In the genomic region with DNA sequence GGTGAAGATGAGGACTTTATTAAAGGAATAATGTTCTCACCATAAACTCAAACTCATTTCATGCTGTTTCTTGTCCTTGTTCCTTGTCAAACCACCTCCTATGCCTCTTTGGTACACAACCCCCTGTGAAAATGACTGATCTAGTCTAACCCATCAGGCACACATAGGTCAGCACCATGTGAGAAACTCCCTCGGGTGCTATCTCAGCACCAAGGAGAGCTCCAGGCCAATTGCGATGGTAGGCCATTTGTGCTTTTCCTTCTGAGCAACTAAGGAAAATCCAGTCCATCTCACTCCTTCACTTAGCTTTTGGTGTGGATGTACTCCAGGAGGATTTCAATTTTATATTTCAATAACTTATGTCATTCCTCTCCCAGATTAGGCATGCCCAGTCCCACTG, we compare ENCODE assay signal across 11 cellular contexts.
DNase-seq lines count a peak whose midpoint lies in the region; TF ChIP-seq lines count a peak whose summit lies in the region.
"Had no signal": no experiment of that assay in that cellular context is flagged by ENCODE, and none has a peak within 500 bp of the region (broad histone marks: within the 10 kb centered on the region; RNA-seq: fewer than 3 reads in every experiment).

No MANE protein-coding gene starts in this region.

- H2AFZ ChIP-seq in GM23248, result no peak overlapping the region

- H3K27me3 ChIP-seq in GM23248 (replicated peaks; ENCODE audit: insufficient read depth) (peaks cover 15% of the 10 kb centered on the region; the same call in 1 of the 2 replicates), mesendoderm (ENCODE audit: insufficient read depth, low read length, poor library complexity) (no peaks in the 10 kb centered on the region), transverse colon (no peaks in the 10 kb centered on the region), prostate gland (replicated peaks; ENCODE audit: insufficient read depth) (no peaks in the 10 kb centered on the region)
- H3K27me3 ChIP-seq: vagina had no signal

- TF ChIP-seq CTCF in transverse colon (IDR thresholded peaks at IDR 0.05) (no peak), prostate gland (IDR thresholded peaks at IDR 0.05) (no peak)

- no peak overlapping the region for H3K9ac ChIP-seq in GM23248
- no peak overlapping the region for H3K9ac ChIP-seq in mesendoderm (ENCODE audit: low read length)

- H3K18ac ChIP-seq in mesendoderm (ENCODE audit: low read length), result no peak overlapping the region

- no peaks in the 10 kb centered on the region for H3K79me2 ChIP-seq in GM23248 (ENCODE audit: insufficient read depth)
- no peaks in the 10 kb centered on the region for H3K79me2 ChIP-seq in mesendoderm (ENCODE audit: control insufficient read depth, insufficient read depth, low read length)

- no peak overlapping the region for H4K5ac ChIP-seq in mesendoderm (ENCODE audit: low read length)

- no peak overlapping the region for H2BK120ac ChIP-seq in mesendoderm (ENCODE audit: low read depth, low read length)

- no peak for TF ChIP-seq POLR2A in transverse colon (IDR thresholded peaks at IDR 0.05)
- no peak for TF ChIP-seq POLR2A in prostate gland (IDR thresholded peaks at IDR 0.05)

- H2AK5ac ChIP-seq in mesendoderm (ENCODE audit: low read length), result no peak overlapping the region

- no peak overlapping the region for H3K23ac ChIP-seq in mesendoderm (ENCODE audit: low read length)

- H2BK15ac ChIP-seq in mesendoderm (replicated peaks; ENCODE audit: low read depth), result no peak overlapping the region

- no peaks in the 10 kb centered on the region for H3F3A ChIP-seq in GM23248 (ENCODE audit: insufficient read depth)

- H3K4me2 ChIP-seq in GM23248 (ENCODE audit: unreplicated experiment) (no peak overlapping the region), mesendoderm (ENCODE audit: low read length) (no peak overlapping the region)

- H4K20me1 ChIP-seq in GM23248 (ENCODE audit: insufficient read depth), result no peaks in the 10 kb centered on the region

- H3K4me1 ChIP-seq in GM23248 (ENCODE audit: insufficient read depth) (no peaks in the 10 kb centered on the region), mesendoderm (ENCODE audit: control insufficient read depth, low read depth, low read length) (peaks cover 12% of the 10 kb centered on the region), transverse colon (no peaks in the 10 kb centered on the region), prostate gland (replicated peaks) (no peaks in the 10 kb centered on the region)
- H3K4me1 ChIP-seq: vagina had no signal

- H3K4me3 ChIP-seq in GM23248, result no peak overlapping the region
- H3K4me3 ChIP-seq in mesendoderm (ENCODE audit: low read length), result no peak overlapping the region
- no peak overlapping the region for H3K4me3 ChIP-seq in transverse colon
- no peak overlapping the region for H3K4me3 ChIP-seq in prostate gland
- H3K4me3 ChIP-seq: vagina had no signal

- H3K27ac ChIP-seq in GM23248, result no peak overlapping the region
- H3K27ac ChIP-seq in mesendoderm (ENCODE audit: low read depth, low read length), result no peak overlapping the region
- no peak overlapping the region for H3K27ac ChIP-seq in transverse colon
- H3K27ac ChIP-seq in prostate gland, result no peak overlapping the region
- H3K27ac ChIP-seq: vagina had no signal

- H3K9me2 ChIP-seq in GM23248 (ENCODE audit: insufficient read depth), result no peaks in the 10 kb centered on the region

- H3K79me1 ChIP-seq in mesendoderm (ENCODE audit: low read length), result no peaks in the 10 kb centered on the region

- DNase-seq in GM23248, result peak; percentile 42
- peak; percentile 44 for DNase-seq in dermis blood vessel endothelial cell
- peak; percentile 26 for DNase-seq in mesendoderm
- DNase-seq in C1 segment of cervical spinal cord (lab: John Stamatoyannopoulos, UW), result no peak
- no peak for DNase-seq in DMS153 (lab: John Stamatoyannopoulos, UW)
- no peak for DNase-seq in transverse colon
- DNase-seq in prostate gland (ENCODE audit: low spot score), result no peak
- DNase-seq: immature natural killer cell, NCI-H1105 treated with DMSO at 0.1 percent for 48 hours had no signal

- H3K9me3 ChIP-seq in GM23248 (ENCODE audit: low read depth), result no peaks in the 10 kb centered on the region
- H3K9me3 ChIP-seq in transverse colon, result no peaks in the 10 kb centered on the region
- no peaks in the 10 kb centered on the region for H3K9me3 ChIP-seq in prostate gland
- H3K9me3 ChIP-seq: vagina had no signal

- H3K36me3 ChIP-seq in GM23248 (ENCODE audit: low read depth) (no peaks in the 10 kb centered on the region), mesendoderm (ENCODE audit: control insufficient read depth, insufficient read depth, low read length) (no peaks in the 10 kb centered on the region), transverse colon (no peaks in the 10 kb centered on the region), prostate gland (no peaks in the 10 kb centered on the region)
- H3K36me3 ChIP-seq: vagina had no signal

- H2BK5ac ChIP-seq in mesendoderm (ENCODE audit: low read length), result no peak overlapping the region

- in situ Hi-C loops in GM23248 (cut with MboI), result no loop called here
- in situ Hi-C loops in transverse colon (cut with MboI; ENCODE audit: low pct_ligation_motif_present in 1 of 4, low pct_unique_long_range_greater_than_20kb in 1 of 4, low sequenced_read_pairs in 3 of 4), result no loop called here

- H3K56ac ChIP-seq in mesendoderm (ENCODE audit: low read length), result no peak overlapping the region

- 0 to 6% methylated on average over 2 of the region's 2 CpGs for WGBS in GM23248 (ENCODE audit: low coverage in 1 of 2, low lambda C conversion rate in 2 of 2, missing lambda C conversion rate in 2 of 2), 2 experiments
- WGBS in mesendoderm (ENCODE audit: extremely low coverage, insufficient coverage, low lambda C conversion rate), result no CpG with 5 or more reads among the region's 2 CpGs
- 49% methylated on average over 2 of the region's 2 CpGs; no CpG with 5 or more reads in 1 of the 2 donors for WGBS in transverse colon (ENCODE audit: low coverage in 1 of 2), 2 donors
- 21% methylated on average over 2 of the region's 2 CpGs for WGBS in prostate gland

- no peak overlapping the region for H4K8ac ChIP-seq in mesendoderm (ENCODE audit: low read depth, low read length)

- TF ChIP-seq EP300 in transverse colon (IDR thresholded peaks at IDR 0.05; ENCODE audit: low read depth), result no peak

- H3K4ac ChIP-seq in mesendoderm (ENCODE audit: low read depth, low read length), result no peak overlapping the region

- intact Hi-C loops in transverse colon (cut with DNase I; ENCODE audit: low total_unique reads) (no loop called here), prostate gland (cut with DNase I) (no loop called here)

TF ChIP-seq in PFSK-1, 5 proteins besides CTCF, POLR2A, EP300 and RAD21:
- TF ChIP-seq TAF1 (IDR thresholded peaks at IDR 0.05; ENCODE audit: borderline replicate concordance, insufficient read depth, low read length) (no peak), FOXP2 (optimal IDR thresholded peaks at IDR 0.05; ENCODE audit: borderline replicate concordance, extremely low read depth, extremely low read length, insufficient read depth) (no peak)
- TF ChIP-seq, protein P1, sequence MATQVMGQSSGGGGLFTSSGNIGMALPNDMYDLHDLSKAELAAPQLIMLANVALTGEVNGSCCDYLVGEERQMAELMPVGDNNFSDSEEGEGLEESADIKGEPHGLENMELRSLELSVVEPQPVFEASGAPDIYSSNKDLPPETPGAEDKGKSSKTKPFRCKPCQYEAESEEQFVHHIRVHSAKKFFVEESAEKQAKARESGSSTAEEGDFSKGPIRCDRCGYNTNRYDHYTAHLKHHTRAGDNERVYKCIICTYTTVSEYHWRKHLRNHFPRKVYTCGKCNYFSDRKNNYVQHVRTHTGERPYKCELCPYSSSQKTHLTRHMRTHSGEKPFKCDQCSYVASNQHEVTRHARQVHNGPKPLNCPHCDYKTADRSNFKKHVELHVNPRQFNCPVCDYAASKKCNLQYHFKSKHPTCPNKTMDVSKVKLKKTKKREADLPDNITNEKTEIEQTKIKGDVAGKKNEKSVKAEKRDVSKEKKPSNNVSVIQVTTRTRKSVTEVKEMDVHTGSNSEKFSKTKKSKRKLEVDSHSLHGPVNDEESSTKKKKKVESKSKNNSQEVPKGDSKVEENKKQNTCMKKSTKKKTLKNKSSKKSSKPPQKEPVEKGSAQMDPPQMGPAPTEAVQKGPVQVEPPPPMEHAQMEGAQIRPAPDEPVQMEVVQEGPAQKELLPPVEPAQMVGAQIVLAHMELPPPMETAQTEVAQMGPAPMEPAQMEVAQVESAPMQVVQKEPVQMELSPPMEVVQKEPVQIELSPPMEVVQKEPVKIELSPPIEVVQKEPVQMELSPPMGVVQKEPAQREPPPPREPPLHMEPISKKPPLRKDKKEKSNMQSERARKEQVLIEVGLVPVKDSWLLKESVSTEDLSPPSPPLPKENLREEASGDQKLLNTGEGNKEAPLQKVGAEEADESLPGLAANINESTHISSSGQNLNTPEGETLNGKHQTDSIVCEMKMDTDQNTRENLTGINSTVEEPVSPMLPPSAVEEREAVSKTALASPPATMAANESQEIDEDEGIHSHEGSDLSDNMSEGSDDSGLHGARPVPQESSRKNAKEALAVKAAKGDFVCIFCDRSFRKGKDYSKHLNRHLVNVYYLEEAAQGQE (IDR thresholded peaks at IDR 0.05; ENCODE audit: insufficient read depth in 1 of 2, low read depth in 2 of 2, low read length in 2 of 2), result peak; percentile 90 to 96

Comparison
In these comparisons a context has a peak if more than half of its experiments do, and no peak if none do; other contexts are left out.
1. DNase-seq: peak in GM23248 (single experiment), dermis blood vessel endothelial cell (single experiment) and mesendoderm (single experiment); none in C1 segment of cervical spinal cord (0 of 14), DMS153 (single experiment), transverse colon (single experiment) and prostate gland (single experiment).